In genomic region chr10:87504307-87504666, GRCh38 we compare ENCODE assay signal across 1 cellular context.
TF ChIP-seq lines count a peak whose summit lies in the region.

No MANE protein-coding gene starts in this region.

TF ChIP-seq in H1, 55 proteins besides CTCF, POLR2A, EP300 and RAD21:
- TF ChIP-seq PHF8 (conservative IDR thresholded peaks at IDR 0.05; ENCODE audit: low read depth, low read length) (no peak), EGR1 (IDR thresholded peaks at IDR 0.05; ENCODE audit: borderline replicate concordance, low read depth, low read length) (no peak), CEBPB (IDR thresholded peaks at IDR 0.05; ENCODE audit: low read depth, low read length) (no peak), CBX5 (IDR thresholded peaks at IDR 0.05; ENCODE audit: low read depth, low read length) (no peak)
